Comparison of ENCODE assay signal across 1 cellular context in the genomic region with DNA sequence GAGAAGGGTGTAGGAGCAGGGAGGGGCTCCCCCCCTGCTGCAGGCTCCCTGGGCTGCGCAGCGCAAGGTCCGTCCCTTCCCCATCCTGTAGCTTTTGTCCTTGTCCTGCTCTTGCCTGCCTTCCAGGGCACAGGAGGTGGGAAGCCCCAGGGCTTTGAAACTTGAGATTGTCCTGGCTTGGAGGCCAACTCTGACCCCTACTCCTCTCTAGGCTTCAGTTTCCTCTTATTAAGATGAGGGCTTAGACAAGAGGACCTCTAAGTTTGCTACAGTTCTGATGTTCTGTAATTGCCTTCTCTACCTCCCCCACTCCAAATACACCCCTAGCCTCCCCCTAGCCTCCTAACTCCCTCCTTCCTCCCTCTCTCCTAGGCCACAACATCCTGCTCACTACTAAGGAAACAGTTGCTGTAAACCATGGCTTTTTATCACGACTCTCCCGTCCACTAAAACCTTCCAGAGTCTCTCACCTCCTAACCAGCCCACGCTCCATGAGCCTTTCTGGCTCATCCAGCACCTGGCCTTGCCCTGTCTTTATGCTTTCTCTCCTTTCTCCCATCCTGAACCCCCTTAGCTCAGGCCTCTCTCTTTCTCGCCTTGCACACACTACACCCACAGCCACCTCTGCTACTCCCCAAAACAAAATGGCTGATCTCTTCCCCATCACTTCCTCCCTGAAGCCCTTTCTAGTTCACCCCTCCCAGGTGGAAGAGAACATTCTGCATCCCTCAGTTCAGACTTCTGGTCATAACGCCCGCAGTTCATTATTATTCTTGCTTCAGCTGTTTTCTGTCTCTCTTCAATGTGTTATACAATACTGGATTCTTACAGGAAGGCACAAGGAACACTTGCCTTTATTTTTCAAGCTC.
TF ChIP-seq lines count a peak whose summit lies in the region.

No MANE protein-coding gene starts in this region.

TF ChIP-seq in HepG2, 621 proteins besides CTCF, POLR2A, EP300 and RAD21 (continues in another document):
- TF ChIP-seq, protein P1, sequence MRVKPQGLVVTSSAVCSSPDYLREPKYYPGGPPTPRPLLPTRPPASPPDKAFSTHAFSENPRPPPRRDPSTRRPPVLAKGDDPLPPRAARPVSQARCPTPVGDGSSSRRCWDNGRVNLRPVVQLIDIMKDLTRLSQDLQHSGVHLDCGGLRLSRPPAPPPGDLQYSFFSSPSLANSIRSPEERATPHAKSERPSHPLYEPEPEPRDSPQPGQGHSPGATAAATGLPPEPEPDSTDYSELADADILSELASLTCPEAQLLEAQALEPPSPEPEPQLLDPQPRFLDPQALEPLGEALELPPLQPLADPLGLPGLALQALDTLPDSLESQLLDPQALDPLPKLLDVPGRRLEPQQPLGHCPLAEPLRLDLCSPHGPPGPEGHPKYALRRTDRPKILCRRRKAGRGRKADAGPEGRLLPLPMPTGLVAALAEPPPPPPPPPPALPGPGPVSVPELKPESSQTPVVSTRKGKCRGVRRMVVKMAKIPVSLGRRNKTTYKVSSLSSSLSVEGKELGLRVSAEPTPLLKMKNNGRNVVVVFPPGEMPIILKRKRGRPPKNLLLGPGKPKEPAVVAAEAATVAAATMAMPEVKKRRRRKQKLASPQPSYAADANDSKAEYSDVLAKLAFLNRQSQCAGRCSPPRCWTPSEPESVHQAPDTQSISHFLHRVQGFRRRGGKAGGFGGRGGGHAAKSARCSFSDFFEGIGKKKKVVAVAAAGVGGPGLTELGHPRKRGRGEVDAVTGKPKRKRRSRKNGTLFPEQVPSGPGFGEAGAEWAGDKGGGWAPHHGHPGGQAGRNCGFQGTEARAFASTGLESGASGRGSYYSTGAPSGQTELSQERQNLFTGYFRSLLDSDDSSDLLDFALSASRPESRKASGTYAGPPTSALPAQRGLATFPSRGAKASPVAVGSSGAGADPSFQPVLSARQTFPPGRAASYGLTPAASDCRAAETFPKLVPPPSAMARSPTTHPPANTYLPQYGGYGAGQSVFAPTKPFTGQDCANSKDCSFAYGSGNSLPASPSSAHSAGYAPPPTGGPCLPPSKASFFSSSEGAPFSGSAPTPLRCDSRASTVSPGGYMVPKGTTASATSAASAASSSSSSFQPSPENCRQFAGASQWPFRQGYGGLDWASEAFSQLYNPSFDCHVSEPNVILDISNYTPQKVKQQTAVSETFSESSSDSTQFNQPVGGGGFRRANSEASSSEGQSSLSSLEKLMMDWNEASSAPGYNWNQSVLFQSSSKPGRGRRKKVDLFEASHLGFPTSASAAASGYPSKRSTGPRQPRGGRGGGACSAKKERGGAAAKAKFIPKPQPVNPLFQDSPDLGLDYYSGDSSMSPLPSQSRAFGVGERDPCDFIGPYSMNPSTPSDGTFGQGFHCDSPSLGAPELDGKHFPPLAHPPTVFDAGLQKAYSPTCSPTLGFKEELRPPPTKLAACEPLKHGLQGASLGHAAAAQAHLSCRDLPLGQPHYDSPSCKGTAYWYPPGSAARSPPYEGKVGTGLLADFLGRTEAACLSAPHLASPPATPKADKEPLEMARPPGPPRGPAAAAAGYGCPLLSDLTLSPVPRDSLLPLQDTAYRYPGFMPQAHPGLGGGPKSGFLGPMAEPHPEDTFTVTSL (CRISPR knock-in tag; IDR thresholded peaks at IDR 0.05; ENCODE audit: borderline replicate concordance) = no peak
- TF ChIP-seq ZBTB7A (CRISPR knock-in tag; IDR thresholded peaks at IDR 0.05) = no peak
- peak; percentile 32 for TF ChIP-seq HNRNPK (IDR thresholded peaks at IDR 0.05; ENCODE audit: low read depth, low read length, poor library complexity, severe bottlenecking)
- TF ChIP-seq, protein P2, sequence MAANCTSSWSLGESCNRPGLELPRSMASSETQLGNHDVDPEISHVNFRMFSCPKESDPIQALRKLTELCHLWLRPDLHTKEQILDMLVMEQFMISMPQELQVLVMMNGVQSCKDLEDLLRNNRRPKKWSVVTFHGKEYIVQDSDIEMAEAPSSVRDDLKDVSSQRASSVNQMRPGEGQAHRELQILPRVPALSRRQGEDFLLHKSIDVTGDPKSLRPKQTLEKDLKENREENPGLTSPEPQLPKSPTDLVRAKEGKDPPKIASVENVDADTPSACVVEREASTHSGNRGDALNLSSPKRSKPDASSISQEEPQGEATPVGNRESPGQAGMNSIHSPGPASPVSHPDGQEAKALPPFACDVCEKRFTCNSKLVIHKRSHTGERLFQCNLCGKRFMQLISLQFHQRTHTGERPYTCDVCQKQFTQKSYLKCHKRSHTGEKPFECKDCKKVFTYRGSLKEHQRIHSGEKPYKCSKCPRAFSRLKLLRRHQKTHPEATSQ (CRISPR knock-in tag; IDR thresholded peaks at IDR 0.05; ENCODE audit: borderline replicate concordance) = no peak
- no peak for TF ChIP-seq ZNF451 (CRISPR knock-in tag; IDR thresholded peaks at IDR 0.05)
- TF ChIP-seq GTF3A (CRISPR knock-in tag; conservative IDR thresholded peaks at IDR 0.05) = 0 out of 2 replicates have a peak, but pooled peaks have one; percentile 2
- TF ChIP-seq, protein P3, sequence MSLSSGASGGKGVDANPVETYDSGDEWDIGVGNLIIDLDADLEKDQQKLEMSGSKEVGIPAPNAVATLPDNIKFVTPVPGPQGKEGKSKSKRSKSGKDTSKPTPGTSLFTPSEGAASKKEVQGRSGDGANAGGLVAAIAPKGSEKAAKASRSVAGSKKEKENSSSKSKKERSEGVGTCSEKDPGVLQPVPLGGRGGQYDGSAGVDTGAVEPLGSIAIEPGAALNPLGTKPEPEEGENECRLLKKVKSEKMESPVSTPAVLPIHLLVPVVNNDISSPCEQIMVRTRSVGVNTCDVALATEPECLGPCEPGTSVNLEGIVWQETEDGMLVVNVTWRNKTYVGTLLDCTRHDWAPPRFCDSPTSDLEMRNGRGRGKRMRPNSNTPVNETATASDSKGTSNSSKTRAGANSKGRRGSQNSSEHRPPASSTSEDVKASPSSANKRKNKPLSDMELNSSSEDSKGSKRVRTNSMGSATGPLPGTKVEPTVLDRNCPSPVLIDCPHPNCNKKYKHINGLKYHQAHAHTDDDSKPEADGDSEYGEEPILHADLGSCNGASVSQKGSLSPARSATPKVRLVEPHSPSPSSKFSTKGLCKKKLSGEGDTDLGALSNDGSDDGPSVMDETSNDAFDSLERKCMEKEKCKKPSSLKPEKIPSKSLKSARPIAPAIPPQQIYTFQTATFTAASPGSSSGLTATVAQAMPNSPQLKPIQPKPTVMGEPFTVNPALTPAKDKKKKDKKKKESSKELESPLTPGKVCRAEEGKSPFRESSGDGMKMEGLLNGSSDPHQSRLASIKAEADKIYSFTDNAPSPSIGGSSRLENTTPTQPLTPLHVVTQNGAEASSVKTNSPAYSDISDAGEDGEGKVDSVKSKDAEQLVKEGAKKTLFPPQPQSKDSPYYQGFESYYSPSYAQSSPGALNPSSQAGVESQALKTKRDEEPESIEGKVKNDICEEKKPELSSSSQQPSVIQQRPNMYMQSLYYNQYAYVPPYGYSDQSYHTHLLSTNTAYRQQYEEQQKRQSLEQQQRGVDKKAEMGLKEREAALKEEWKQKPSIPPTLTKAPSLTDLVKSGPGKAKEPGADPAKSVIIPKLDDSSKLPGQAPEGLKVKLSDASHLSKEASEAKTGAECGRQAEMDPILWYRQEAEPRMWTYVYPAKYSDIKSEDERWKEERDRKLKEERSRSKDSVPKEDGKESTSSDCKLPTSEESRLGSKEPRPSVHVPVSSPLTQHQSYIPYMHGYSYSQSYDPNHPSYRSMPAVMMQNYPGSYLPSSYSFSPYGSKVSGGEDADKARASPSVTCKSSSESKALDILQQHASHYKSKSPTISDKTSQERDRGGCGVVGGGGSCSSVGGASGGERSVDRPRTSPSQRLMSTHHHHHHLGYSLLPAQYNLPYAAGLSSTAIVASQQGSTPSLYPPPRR (CRISPR knock-in tag; IDR thresholded peaks at IDR 0.05; ENCODE audit: borderline replicate concordance) = no peak
- no peak for TF ChIP-seq ZNF672 (CRISPR knock-in tag; IDR thresholded peaks at IDR 0.05)
- TF ChIP-seq SNAPC2 (CRISPR knock-in tag; IDR thresholded peaks at IDR 0.05) = no peak
- TF ChIP-seq CEBPG (CRISPR knock-in tag; IDR thresholded peaks at IDR 0.05) = no peak
- no peak for TF ChIP-seq XBP1 (CRISPR knock-in tag; IDR thresholded peaks at IDR 0.05)
- no peak for TF ChIP-seq ATAD3A (CRISPR knock-in tag; IDR thresholded peaks at IDR 0.05)
- TF ChIP-seq NFE2 (CRISPR knock-in tag; IDR thresholded peaks at IDR 0.05) = no peak
- TF ChIP-seq, protein P4, sequence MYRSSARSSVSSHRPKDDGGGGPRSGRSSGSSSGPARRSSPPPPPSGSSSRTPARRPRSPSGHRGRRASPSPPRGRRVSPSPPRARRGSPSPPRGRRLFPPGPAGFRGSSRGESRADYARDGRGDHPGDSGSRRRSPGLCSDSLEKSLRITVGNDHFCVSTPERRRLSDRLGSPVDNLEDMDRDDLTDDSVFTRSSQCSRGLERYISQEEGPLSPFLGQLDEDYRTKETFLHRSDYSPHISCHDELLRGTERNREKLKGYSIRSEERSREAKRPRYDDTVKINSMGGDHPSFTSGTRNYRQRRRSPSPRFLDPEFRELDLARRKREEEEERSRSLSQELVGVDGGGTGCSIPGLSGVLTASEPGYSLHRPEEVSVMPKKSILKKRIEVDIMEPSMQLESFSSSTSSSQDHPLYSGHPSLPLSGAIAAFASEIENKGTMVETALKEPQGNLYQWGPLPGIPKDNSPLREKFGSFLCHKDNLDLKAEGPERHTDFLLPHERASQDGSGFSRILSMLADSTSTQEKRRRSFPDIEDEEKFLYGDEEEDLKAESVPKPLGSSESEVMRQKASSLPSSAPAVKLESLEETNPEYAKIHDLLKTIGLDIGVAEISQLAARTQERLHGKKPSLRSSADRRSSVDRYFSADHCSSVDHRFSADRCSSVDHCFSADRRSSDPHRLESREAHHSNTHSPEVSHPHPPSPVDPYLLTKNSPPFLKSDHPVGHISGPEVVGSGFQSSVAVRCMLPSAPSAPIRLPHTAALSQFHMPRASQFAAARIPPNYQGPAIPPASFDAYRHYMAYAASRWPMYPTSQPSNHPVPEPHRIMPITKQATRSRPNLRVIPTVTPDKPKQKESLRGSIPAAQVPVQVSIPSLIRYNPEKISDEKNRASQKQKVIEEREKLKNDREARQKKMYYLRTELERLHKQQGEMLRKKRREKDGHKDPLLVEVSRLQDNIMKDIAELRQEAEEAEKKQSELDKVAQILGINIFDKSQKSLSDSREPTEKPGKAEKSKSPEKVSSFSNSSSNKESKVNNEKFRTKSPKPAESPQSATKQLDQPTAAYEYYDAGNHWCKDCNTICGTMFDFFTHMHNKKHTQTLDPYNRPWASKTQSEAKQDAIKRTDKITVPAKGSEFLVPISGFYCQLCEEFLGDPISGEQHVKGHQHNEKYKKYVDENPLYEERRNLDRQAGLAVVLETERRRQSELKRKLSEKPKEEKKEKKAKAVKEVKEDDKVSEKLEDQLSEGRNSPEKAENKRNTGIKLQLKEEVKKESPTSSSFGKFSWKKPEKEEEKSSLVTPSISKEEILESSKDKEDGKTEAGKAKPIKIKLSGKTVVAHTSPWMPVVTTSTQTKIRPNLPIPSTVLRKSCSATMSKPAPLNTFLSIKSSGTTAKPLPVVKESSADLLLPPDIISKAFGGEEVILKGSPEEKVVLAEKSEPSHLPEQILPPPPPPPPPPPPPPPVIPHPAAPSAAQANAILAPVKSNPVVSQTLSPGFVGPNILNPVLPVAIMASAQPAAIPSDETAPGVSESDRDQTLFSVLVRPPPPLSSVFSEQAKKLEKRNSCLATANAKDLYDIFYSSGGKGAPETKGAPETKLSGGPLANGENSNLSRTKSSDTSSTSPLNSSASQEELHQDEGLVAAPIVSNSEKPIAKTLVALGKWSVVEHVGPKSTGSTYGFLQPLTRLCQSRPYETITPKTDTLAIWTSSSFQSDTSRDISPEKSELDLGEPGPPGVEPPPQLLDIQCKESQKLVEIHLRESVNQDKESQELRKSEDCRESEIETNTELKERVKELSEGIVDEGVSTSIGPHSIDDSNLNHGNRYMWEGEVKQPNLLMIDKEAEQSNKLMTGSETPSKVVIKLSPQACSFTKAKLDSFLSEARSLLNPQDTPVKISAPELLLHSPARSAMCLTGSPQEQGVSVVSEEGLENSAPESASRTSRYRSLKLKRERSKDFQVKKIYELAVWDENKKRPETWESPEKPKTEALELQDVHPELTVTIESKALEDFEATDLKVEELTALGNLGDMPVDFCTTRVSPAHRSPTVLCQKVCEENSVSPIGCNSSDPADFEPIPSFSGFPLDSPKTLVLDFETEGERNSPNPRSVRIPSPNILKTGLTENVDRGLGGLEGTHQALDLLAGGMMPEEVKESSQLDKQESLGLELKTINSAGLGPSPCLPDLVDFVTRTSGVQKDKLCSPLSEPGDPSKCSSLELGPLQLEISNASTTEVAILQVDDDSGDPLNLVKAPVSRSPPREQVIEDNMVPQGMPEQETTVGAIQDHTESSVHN (CRISPR knock-in tag; IDR thresholded peaks at IDR 0.05) = 0 out of 2 replicates have a peak, but pooled peaks have one; percentile 6
- no peak for TF ChIP-seq NFIB (CRISPR knock-in tag; IDR thresholded peaks at IDR 0.05; ENCODE audit: borderline replicate concordance)
- TF ChIP-seq TAF15 (IDR thresholded peaks at IDR 0.05; ENCODE audit: low read depth, low read length, poor library complexity, severe bottlenecking) = no peak
- peak; percentile 57 for TF ChIP-seq PCBP2 (optimal IDR thresholded peaks at IDR 0.05; ENCODE audit: low read depth, low read length, poor library complexity, severe bottlenecking)
- TF ChIP-seq, protein P5, sequence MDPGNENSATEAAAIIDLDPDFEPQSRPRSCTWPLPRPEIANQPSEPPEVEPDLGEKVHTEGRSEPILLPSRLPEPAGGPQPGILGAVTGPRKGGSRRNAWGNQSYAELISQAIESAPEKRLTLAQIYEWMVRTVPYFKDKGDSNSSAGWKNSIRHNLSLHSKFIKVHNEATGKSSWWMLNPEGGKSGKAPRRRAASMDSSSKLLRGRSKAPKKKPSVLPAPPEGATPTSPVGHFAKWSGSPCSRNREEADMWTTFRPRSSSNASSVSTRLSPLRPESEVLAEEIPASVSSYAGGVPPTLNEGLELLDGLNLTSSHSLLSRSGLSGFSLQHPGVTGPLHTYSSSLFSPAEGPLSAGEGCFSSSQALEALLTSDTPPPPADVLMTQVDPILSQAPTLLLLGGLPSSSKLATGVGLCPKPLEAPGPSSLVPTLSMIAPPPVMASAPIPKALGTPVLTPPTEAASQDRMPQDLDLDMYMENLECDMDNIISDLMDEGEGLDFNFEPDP (CRISPR knock-in tag; conservative IDR thresholded peaks at IDR 0.05) = no peak
- no peak for TF ChIP-seq SOX5 (CRISPR knock-in tag; IDR thresholded peaks at IDR 0.05; ENCODE audit: borderline replicate concordance)
- TF ChIP-seq, protein P6, sequence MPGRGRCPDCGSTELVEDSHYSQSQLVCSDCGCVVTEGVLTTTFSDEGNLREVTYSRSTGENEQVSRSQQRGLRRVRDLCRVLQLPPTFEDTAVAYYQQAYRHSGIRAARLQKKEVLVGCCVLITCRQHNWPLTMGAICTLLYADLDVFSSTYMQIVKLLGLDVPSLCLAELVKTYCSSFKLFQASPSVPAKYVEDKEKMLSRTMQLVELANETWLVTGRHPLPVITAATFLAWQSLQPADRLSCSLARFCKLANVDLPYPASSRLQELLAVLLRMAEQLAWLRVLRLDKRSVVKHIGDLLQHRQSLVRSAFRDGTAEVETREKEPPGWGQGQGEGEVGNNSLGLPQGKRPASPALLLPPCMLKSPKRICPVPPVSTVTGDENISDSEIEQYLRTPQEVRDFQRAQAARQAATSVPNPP (CRISPR knock-in tag; IDR thresholded peaks at IDR 0.05) = 0 out of 2 replicates have a peak, but pooled peaks have one; percentile 3
